19 cellular contexts compared by ENCODE assay signal in genomic region chr6:22153384-22154158, GRCh38.
A peak's percentile ranks its signal among the peaks of the same experiment; 100 is the strongest.
DNase-seq lines count a peak whose midpoint lies in the region; ATAC-seq, FAIRE-seq and TF ChIP-seq lines count a peak whose summit lies in the region.
"Had no signal": no experiment of that assay in that cellular context is flagged by ENCODE, and none has a peak within 500 bp of the region (broad histone marks: within the 10 kb centered on the region; RNA-seq: fewer than 3 reads in every experiment).

No MANE protein-coding gene starts in this region.

- peaks cover 16% of the 10 kb centered on the region for H3K36me3 ChIP-seq in endodermal cell (ENCODE audit: control insufficient read depth, insufficient read depth, low read length)
- no peaks in the 10 kb centered on the region for H3K36me3 ChIP-seq in thyroid gland
- H3K36me3 ChIP-seq: colonic mucosa had no signal

- 86 to 95% methylated on average over 4 to 6 of the region's 6 CpGs for WGBS in endodermal cell (ENCODE audit: insufficient coverage in 1 of 2, insufficient read length in 1 of 2), 2 experiments
- 87 to 91% methylated on average over 6 of the region's 6 CpGs for WGBS in thyroid gland, 2 donors

- FAIRE-seq in H54 (lab: Jason Lieb, UNC): no peak
- FAIRE-seq: astrocyte, G401.6, GM18507, HTR-8/SVneo had no signal

- TF ChIP-seq POLR2A in H54 (IDR thresholded peaks at IDR 0.05; ENCODE audit: low read depth, low read length): no peak
- no peak for TF ChIP-seq POLR2A in thyroid gland (IDR thresholded peaks at IDR 0.05)

- no peaks in the 10 kb centered on the region for H3K9me3 Mint-ChIP-seq in endodermal cell

- H3K4me3 ChIP-seq in endodermal cell (ENCODE audit: low read length): no peak overlapping the region
- H3K4me3 ChIP-seq in thyroid gland (replicated peaks in 1 of 3): no peak overlapping the region
- H3K4me3 ChIP-seq: colonic mucosa, SK-N-MC had no signal

- no peak overlapping the region for H3K27ac ChIP-seq in endodermal cell (ENCODE audit: low read depth, low read length)
- H3K27ac ChIP-seq in thyroid gland: no peak overlapping the region
- H3K27ac ChIP-seq: colonic mucosa, epithelial cell of prostate, SK-N-MC, VCaP had no signal

- peaks cover 17% of the 10 kb centered on the region for H3K4me1 Mint-ChIP-seq in endodermal cell
- H3K4me1 Mint-ChIP-seq: CD8-positive, alpha-beta memory T cell had no signal

- H3K9ac ChIP-seq in endodermal cell (ENCODE audit: extremely low read depth, low read length, poor library complexity, severe bottlenecking): no peak overlapping the region

- intact Hi-C loops in thyroid gland (cut with DNase I): no loop called here

- no peaks in the 10 kb centered on the region for H3K27me3 ChIP-seq in endodermal cell (ENCODE audit: control insufficient read depth, insufficient read depth, low read length, poor library complexity, severe bottlenecking)
- no peaks in the 10 kb centered on the region for H3K27me3 ChIP-seq in thyroid gland
- H3K27me3 ChIP-seq: colonic mucosa had no signal

- H3K9me3 ChIP-seq in endodermal cell (ENCODE audit: control insufficient read depth, low read length) (no peaks in the 10 kb centered on the region), thyroid gland (no peaks in the 10 kb centered on the region)
- H3K9me3 ChIP-seq: colonic mucosa had no signal

- peak; percentile 70 for ATAC-seq in HG03103 (IDR thresholded peaks at IDR 0.05; ENCODE audit: low read depth, unreplicated experiment)
- ATAC-seq: left cardiac atrium had no signal

- no peaks in the 10 kb centered on the region for H3K27me3 Mint-ChIP-seq in endodermal cell (ENCODE audit: insufficient read depth)

- TF ChIP-seq CTCF in endodermal cell (conservative IDR thresholded peaks at IDR 0.05) (no peak), thyroid gland (IDR thresholded peaks at IDR 0.05) (no peak)

- DNase-seq in NOMO-1 treated with DMSO at 0.1 percent for 48 hours (lab: John Stamatoyannopoulos, UW; ENCODE audit: unreplicated experiment) (peak; percentile 67), endodermal cell (no peak), renal cortical epithelial cell (ENCODE audit: low read depth) (peak; percentile 85), H54 (ENCODE audit: insufficient read length, low spot score) (no peak), NCI-H1048 (lab: John Stamatoyannopoulos, UW) (no peak), thyroid gland (no peak)
- DNase-seq in activated CD4-positive, alpha-beta T cell treated with anti-CD3 and anti-CD28 coated beads, Interleukin-2, amount 50 U/mL, for 1 hour: no peak
- DNase-seq: CD8-positive, alpha-beta memory T cell; colonic mucosa; left cardiac atrium; NK-92 treated with Interleukin-12 subunit alpha and Interleukin-12 subunit beta, amount 100 ng/mL, for 24 hours had no signal

- H3K4me3 Mint-ChIP-seq in endodermal cell: no peak overlapping the region

- H3K4me1 ChIP-seq in endodermal cell (ENCODE audit: control insufficient read depth, insufficient read depth, low read length) (no peaks in the 10 kb centered on the region), thyroid gland (peaks cover 11 to 16% of the 10 kb centered on the region in 2 donors)
- H3K4me1 ChIP-seq: colonic mucosa had no signal

- peaks cover 11% of the 10 kb centered on the region for H3K36me3 Mint-ChIP-seq in endodermal cell (ENCODE audit: low read depth)
- H3K36me3 Mint-ChIP-seq: CD8-positive, alpha-beta memory T cell had no signal

- H3K27ac Mint-ChIP-seq in endodermal cell: peak overlapping the region; percentile 25
- H3K27ac Mint-ChIP-seq: CD8-positive, alpha-beta memory T cell had no signal

Comparison
In these comparisons a context has a peak if more than half of its experiments do, and no peak if none do; other contexts are left out.
1. DNase-seq: peak in NOMO-1 treated with DMSO at 0.1 percent for 48 hours (single experiment) and renal cortical epithelial cell (single experiment); none in endodermal cell (single experiment), H54 (single experiment), activated CD4-positive, alpha-beta T cell treated with anti-CD3 and anti-CD28 coated beads, Interleukin-2, amount 50 U/mL, for 1 hour (single experiment), NCI-H1048 (single experiment) and thyroid gland (0 of 2).